In the genomic region with DNA sequence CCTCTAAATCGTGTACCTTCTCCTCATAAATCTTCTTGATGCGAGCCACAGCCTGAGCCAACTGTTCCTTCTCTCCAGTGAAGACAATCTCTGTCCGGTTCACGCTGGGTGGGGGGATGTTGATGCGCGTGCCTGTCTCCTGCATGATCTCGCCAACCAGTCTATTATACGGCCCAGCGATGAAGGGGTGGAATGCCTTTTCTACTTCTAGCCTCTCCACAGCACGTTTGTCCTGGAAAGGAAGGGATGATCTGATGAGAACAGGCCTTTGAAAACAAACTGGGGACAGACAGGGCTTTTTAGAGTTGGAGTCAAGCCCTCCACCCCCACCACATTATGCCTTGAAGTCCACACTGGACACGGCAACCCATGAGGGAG, we compare ENCODE assay signal across 14 cellular contexts. TPM values are rescaled to one million over a fixed set of nuclear protein-coding genes. Genes with fewer than 3 reads are reported as not detected.
A peak's percentile ranks its signal among the peaks of the same experiment; 100 is the strongest.
DNase-seq lines count a peak whose midpoint lies in the region; ATAC-seq and TF ChIP-seq lines count a peak whose summit lies in the region.
"Had no signal": no experiment of that assay in that cellular context is flagged by ENCODE, and none has a peak within 500 bp of the region (broad histone marks: within the 10 kb centered on the region; RNA-seq: fewer than 3 reads in every experiment).

No MANE protein-coding gene starts in this region.

- no peak overlapping the region for H3K4me3 ChIP-seq in Caco-2 (ENCODE audit: low read depth, low read length)
- H3K4me3 ChIP-seq in PC-9: no peak overlapping the region
- H3K4me3 ChIP-seq in sigmoid colon: no peak overlapping the region
- H3K4me3 ChIP-seq in CD4-positive, alpha-beta memory T cell (ENCODE audit: low read length in 2 of 2): no peak overlapping the region
- H3K4me3 ChIP-seq in upper lobe of right lung: no peak overlapping the region

- TF ChIP-seq POLR2A in sigmoid colon (IDR thresholded peaks at IDR 0.05): no peak

- intact Hi-C loops in Caco-2 (cut with micrococcal nuclease; ENCODE audit: unreplicated experiment) (no loop called here), PC-9 (cut with micrococcal nuclease; ENCODE audit: unreplicated experiment) (loop anchor here (10.0 kb wide), 1 partner anchor 79 kb away; no protein-coding TSS in a partner anchor), sigmoid colon (cut with DNase I) (no loop called here), upper lobe of right lung (cut with DNase I) (no loop called here)
- intact Hi-C loops in CD4-positive, alpha-beta memory T cell (cut with micrococcal nuclease): no loop called here

- peaks cover 7% of the 10 kb centered on the region for H3K79me2 ChIP-seq in PC-9 (ENCODE audit: low read depth)

- H3K36me3 ChIP-seq in Caco-2 (ENCODE audit: control insufficient read depth, insufficient read depth, low read length) (peaks cover 3% of the 10 kb centered on the region), PC-9 (ENCODE audit: low read depth) (peaks cover 60% of the 10 kb centered on the region), sigmoid colon (peaks cover 43 to 99% (median 72%) of the 10 kb centered on the region in 4 donors), upper lobe of right lung (peaks cover 95% of the 10 kb centered on the region)
- peaks cover 71% of the 10 kb centered on the region for H3K36me3 ChIP-seq in CD4-positive, alpha-beta memory T cell (ENCODE audit: insufficient read depth, low read length)

- H3K4me3 Mint-ChIP-seq in Caco-2 (ENCODE audit: unreplicated experiment): no peak overlapping the region
- H3K4me3 Mint-ChIP-seq in immature natural killer cell: no peak overlapping the region
- H3K4me3 Mint-ChIP-seq in CD4-positive, alpha-beta memory T cell: no peak overlapping the region
- H3K4me3 Mint-ChIP-seq: CD14-positive monocyte had no signal

- CTCF ChIA-PET in Caco-2 (lab: Charles Lee) (no interaction called here), PC-9 (lab: Charles Lee) (no interaction called here)
- CTCF ChIA-PET in CD4-positive, alpha-beta memory T cell (lab: Charles Lee; ENCODE audit: partially characterized antibody): no interaction called here

- H3K4me1 ChIP-seq in Caco-2: no peaks in the 10 kb centered on the region
- H3K4me1 ChIP-seq in PC-9 (replicated peaks; ENCODE audit: insufficient read depth): no peaks in the 10 kb centered on the region
- peaks cover 0 to 7% (median 0%) of the 10 kb centered on the region in 4 donors for H3K4me1 ChIP-seq in sigmoid colon
- no peaks in the 10 kb centered on the region for H3K4me1 ChIP-seq in CD4-positive, alpha-beta memory T cell (ENCODE audit: insufficient read depth, low read length)
- peaks cover 4% of the 10 kb centered on the region for H3K4me1 ChIP-seq in upper lobe of right lung

- no peak overlapping the region for H2AFZ ChIP-seq in PC-9

- BruUV-seq in Caco-2 (replicated peaks; lab: Mats Ljungman, UMichigan): TSS peak; percentile 11
- BruUV-seq in PC-9 (replicated peaks; lab: Mats Ljungman, UMichigan): TSS peak; percentile 16

- TF ChIP-seq EP300 in sigmoid colon (IDR thresholded peaks at IDR 0.05): no peak

- H3F3A ChIP-seq in PC-9 (ENCODE audit: insufficient read depth, low read depth): peaks cover 10% of the 10 kb centered on the region; the same call in 1 of the 2 replicates

- POLR2A ChIA-PET in Caco-2 (lab: Charles Lee) (no interaction called here), PC-9 (lab: Charles Lee; ENCODE audit: unreplicated experiment) (no interaction called here)
- POLR2A ChIA-PET in CD4-positive, alpha-beta memory T cell (lab: Charles Lee; ENCODE audit: partially characterized antibody): no interaction called here

- no peaks in the 10 kb centered on the region for H3K9me2 ChIP-seq in PC-9 (ENCODE audit: insufficient read depth)

- H3K27me3 ChIP-seq in Caco-2 (replicated peaks; ENCODE audit: control insufficient read depth, insufficient read depth, low read length): no peaks in the 10 kb centered on the region
- H3K27me3 ChIP-seq in PC-9 (ENCODE audit: insufficient read depth, low read depth): no peaks in the 10 kb centered on the region
- no peaks in the 10 kb centered on the region for H3K27me3 ChIP-seq in sigmoid colon
- H3K27me3 ChIP-seq in CD4-positive, alpha-beta memory T cell (ENCODE audit: insufficient read depth, low read length): no peaks in the 10 kb centered on the region
- no peaks in the 10 kb centered on the region for H3K27me3 ChIP-seq in upper lobe of right lung

- H3K9me3 Mint-ChIP-seq in Caco-2 (ENCODE audit: unreplicated experiment) (no peaks in the 10 kb centered on the region), immature natural killer cell (no peaks in the 10 kb centered on the region)
- H3K9me3 Mint-ChIP-seq in CD4-positive, alpha-beta memory T cell: no peaks in the 10 kb centered on the region
- H3K9me3 Mint-ChIP-seq: CD14-positive monocyte had no signal

- WGBS in sigmoid colon, 2 donors: 89 to 90% methylated on average over 11 of the region's 11 CpGs

- H3K4me2 ChIP-seq in PC-9: no peak overlapping the region

- TF ChIP-seq CTCF in Caco-2 (IDR thresholded peaks at IDR 0.05; ENCODE audit: insufficient read depth in 1 of 2, low read depth in 1 of 2, low read length in 1 of 2, severe bottlenecking in 1 of 2, unreplicated experiment in 1 of 2): no peak
- TF ChIP-seq CTCF in PC-9 (conservative IDR thresholded peaks at IDR 0.05): no peak
- TF ChIP-seq CTCF in sigmoid colon (IDR thresholded peaks at IDR 0.05): no peak
- TF ChIP-seq CTCF in upper lobe of right lung (IDR thresholded peaks at IDR 0.05): no peak

- no peak overlapping the region for H3K27ac ChIP-seq in PC-9
- no peak overlapping the region for H3K27ac ChIP-seq in sigmoid colon
- H3K27ac ChIP-seq in CD4-positive, alpha-beta memory T cell (ENCODE audit: low read depth, low read length): no peak overlapping the region
- H3K27ac ChIP-seq in upper lobe of right lung: no peak overlapping the region

- H3K4me1 Mint-ChIP-seq in Caco-2 (ENCODE audit: low read depth, unreplicated experiment) (no peaks in the 10 kb centered on the region), immature natural killer cell (peaks cover 28 to 33% of the 10 kb centered on the region in 2 donors)
- peaks cover 1 to 5% (median 3%) of the 10 kb centered on the region in 4 donors for H3K4me1 Mint-ChIP-seq in CD4-positive, alpha-beta memory T cell
- H3K4me1 Mint-ChIP-seq: CD14-positive monocyte had no signal

- H3K36me3 Mint-ChIP-seq in Caco-2 (ENCODE audit: insufficient read depth, unreplicated experiment) (peaks cover 84% of the 10 kb centered on the region), immature natural killer cell (peaks cover 14 to 55% (median 33%) of the 10 kb centered on the region in 3 donors)
- peaks cover 51 to 78% of the 10 kb centered on the region in 2 donors for H3K36me3 Mint-ChIP-seq in CD4-positive, alpha-beta memory T cell

- H3K9me3 ChIP-seq in Caco-2 (no peaks in the 10 kb centered on the region), PC-9 (ENCODE audit: insufficient read depth, low read depth) (no peaks in the 10 kb centered on the region), sigmoid colon (no peaks in the 10 kb centered on the region), upper lobe of right lung (no peaks in the 10 kb centered on the region)
- no peaks in the 10 kb centered on the region for H3K9me3 ChIP-seq in CD4-positive, alpha-beta memory T cell (ENCODE audit: control insufficient read depth in 1 of 2, low read length in 2 of 2)

- H3K27ac Mint-ChIP-seq in Caco-2 (ENCODE audit: unreplicated experiment) (no peak overlapping the region), immature natural killer cell (peak overlapping the region in 5 of 6 donors; percentile 17 to 58 (median 37))
- peak overlapping the region in 1 of 7 donors; percentile 12 for H3K27ac Mint-ChIP-seq in CD4-positive, alpha-beta memory T cell

- DNase-seq in Caco-2 (no peak), PC-9 (no peak), immature natural killer cell (no peak), sigmoid colon (peak; percentile 28), upper lobe of right lung (no peak), COLO829 (ENCODE audit: low spot score) (no peak)
- no peak for DNase-seq in CD4-positive, alpha-beta memory T cell
- DNase-seq: DMS79, HCEC 1CT, NCI-H1417, NCI-H1930, NCI-H526 treated with DMSO at 0.1 percent for 48 hours, SHP77 treated with DMSO at 0.1 percent for 48 hours had no signal

- ATAC-seq in upper lobe of right lung: no peak

- peaks cover 72% of the 10 kb centered on the region for H4K20me1 ChIP-seq in PC-9 (ENCODE audit: insufficient read depth)

- H3K27me3 Mint-ChIP-seq in Caco-2 (ENCODE audit: insufficient read depth, unreplicated experiment): no peaks in the 10 kb centered on the region
- peaks cover 0 to 4% (median 2%) of the 10 kb centered on the region in 3 donors for H3K27me3 Mint-ChIP-seq in immature natural killer cell (ENCODE audit: low read depth in 3 of 3)
- H3K27me3 Mint-ChIP-seq in CD4-positive, alpha-beta memory T cell: no peaks in the 10 kb centered on the region

RNA-seq across cellular contexts. Expression of a gene that starts 59.3 kb away (rescaled TPM):
- total RNA-seq in Caco-2 (2022) (350 and 379 TPM in 2 replicates), PC-9 (2021) (715 and 908 TPM in 2 replicates), sigmoid colon (100 to 1,000 TPM; 201 to 281 (median 247) TPM), upper lobe of right lung (444 TPM)
- polyA plus RNA-seq in immature natural killer cell (10 to 100 TPM; 20.4 to 71.7 (median 31.5) TPM), sigmoid colon (100 to 1,000 TPM; 115 to 182 (median 117) TPM)
- total RNA-seq in CD4-positive, alpha-beta memory T cell: 100 to 1,000 TPM; 166 to 183 TPM
- polyA plus RNA-seq in CD4-positive, alpha-beta memory T cell: 10 to 100 TPM; 24.7 to 82.3 TPM

RNA-seq across cellular contexts. Expression of a gene that starts 59.6 kb away (rescaled TPM):
- total RNA-seq in Caco-2 (2022): 209 TPM in 2 replicates
- 431 and 500 TPM in 2 replicates for total RNA-seq in PC-9 (2021)
- 100 to 1,000 TPM; 204 to 249 (median 207) TPM for polyA plus RNA-seq in immature natural killer cell
- total RNA-seq in sigmoid colon: 100 to 1,000 TPM; 245 to 295 (median 286) TPM
- polyA plus RNA-seq in sigmoid colon: 100 to 1,000 TPM; 135 to 178 (median 166) TPM
- 100 to 1,000 TPM; 332 to 362 TPM for total RNA-seq in CD4-positive, alpha-beta memory T cell
- polyA plus RNA-seq in CD4-positive, alpha-beta memory T cell: 100 to 1,000 TPM; 187 to 249 TPM
- total RNA-seq in upper lobe of right lung: 264 TPM
